ENCODE assay signal across 17 cellular contexts in the genomic region with DNA sequence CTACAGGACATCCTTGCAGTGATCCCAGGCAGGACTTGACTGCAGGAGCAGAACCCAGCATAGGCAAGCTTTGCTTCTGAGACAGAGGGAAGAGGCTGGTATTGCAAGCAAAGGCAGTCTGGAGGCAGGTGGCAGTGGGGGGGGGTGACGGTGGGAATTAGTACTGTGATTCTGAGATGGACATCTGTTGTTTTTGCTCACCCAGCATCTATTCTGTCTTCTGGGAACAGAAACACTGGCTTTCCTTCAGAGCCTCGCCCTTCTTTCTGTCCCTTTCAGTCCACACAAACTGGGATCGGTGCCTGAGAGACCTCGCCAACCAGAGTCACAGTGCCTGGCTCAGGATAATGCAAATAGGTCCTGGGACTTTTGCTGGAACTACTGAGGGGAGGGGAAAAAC. TPM values are rescaled to one million over a fixed set of nuclear protein-coding genes. Genes with fewer than 3 reads are reported as not detected.
A peak's percentile ranks its signal among the peaks of the same experiment; 100 is the strongest.
DNase-seq lines count a peak whose midpoint lies in the region; ATAC-seq and TF ChIP-seq lines count a peak whose summit lies in the region.
"Had no signal": no experiment of that assay in that cellular context is flagged by ENCODE, and none has a peak within 500 bp of the region (broad histone marks: within the 10 kb centered on the region; RNA-seq: fewer than 3 reads in every experiment).

No MANE protein-coding gene starts in this region.

- POLR2A ChIA-PET in CD4-positive, alpha-beta T cell (lab: Charles Lee) = no interaction called here

- peaks cover 96% of the 10 kb centered on the region for H3K36me3 Mint-ChIP-seq in CD4-positive, alpha-beta T cell (ENCODE audit: low read depth)

- 91% methylated on average over 4 of the region's 4 CpGs for WGBS in ectodermal cell, 2 experiments

- H3K27ac Mint-ChIP-seq in CD4-positive, alpha-beta T cell = no peak overlapping the region
- H3K27ac Mint-ChIP-seq: activated CD8-positive, alpha-beta memory T cell treated with anti-CD3 and anti-CD28 coated beads, Interleukin-2, amount 10 ng/mL, durations not matched to agents 7 days and 5 days; activated naive CD4-positive, alpha-beta T cell treated with anti-CD3 and anti-CD28 coated beads for 36 hours had no signal

- H3K4me1 Mint-ChIP-seq in CD4-positive, alpha-beta T cell (ENCODE audit: low read depth) = no peaks in the 10 kb centered on the region
- H3K4me1 Mint-ChIP-seq: CD4-positive, alpha-beta memory T cell had no signal

- no peak for TF ChIP-seq CTCF in right atrium auricular region (IDR thresholded peaks at IDR 0.05)
- TF ChIP-seq CTCF in CD4-positive, alpha-beta T cell (IDR thresholded peaks at IDR 0.05) = no peak

- H3K4me3 ChIP-seq in right atrium auricular region (no peak overlapping the region), ectodermal cell (ENCODE audit: insufficient read depth, low read depth, low read length) (no peak overlapping the region)
- H3K4me3 ChIP-seq: HAP-1, PC-9 had no signal

- H3K4me3 Mint-ChIP-seq in CD4-positive, alpha-beta T cell = no peak overlapping the region
- H3K4me3 Mint-ChIP-seq: activated CD8-positive, alpha-beta memory T cell treated with anti-CD3 and anti-CD28 coated beads, Interleukin-2, amount 10 ng/mL, durations not matched to agents 7 days and 5 days; activated naive CD4-positive, alpha-beta T cell treated with anti-CD3 and anti-CD28 coated beads for 36 hours; CD4-positive, alpha-beta memory T cell had no signal

- H3K27me3 ChIP-seq in right atrium auricular region = no peaks in the 10 kb centered on the region
- no peaks in the 10 kb centered on the region for H3K27me3 ChIP-seq in ectodermal cell (ENCODE audit: control insufficient read depth, insufficient read depth, low read length, poor library complexity, severe bottlenecking)
- H3K27me3 ChIP-seq in CD4-positive, alpha-beta T cell (ENCODE audit: control insufficient read depth, insufficient read depth, low read length) = no peaks in the 10 kb centered on the region
- H3K27me3 ChIP-seq: neutrophil had no signal

- peak; percentile 25 for ATAC-seq in Right ventricle myocardium superior (ENCODE audit: poor library complexity)
- no peak for ATAC-seq in HG03159 (IDR thresholded peaks at IDR 0.05; ENCODE audit: unreplicated experiment)
- no peak for ATAC-seq in CD4-positive, alpha-beta T cell (ENCODE audit: poor library complexity)
- ATAC-seq in HG03095 (IDR thresholded peaks at IDR 0.05; ENCODE audit: unreplicated experiment) = no peak
- ATAC-seq: activated CD8-positive, alpha-beta memory T cell treated with anti-CD3 and anti-CD28 coated beads, Interleukin-2, amount 10 ng/mL, durations not matched to agents 7 days and 5 days had no signal

- intact Hi-C loops in Right ventricle myocardium superior (cut with DNase I) = no loop called here
- intact Hi-C loops in CD4-positive, alpha-beta T cell (cut with DNase I, micrococcal nuclease) = no loop called here

- no peak overlapping the region for H3K27ac ChIP-seq in right atrium auricular region
- peak overlapping the region; percentile 36 for H3K27ac ChIP-seq in ectodermal cell (ENCODE audit: insufficient read depth, low read depth, low read length, poor library complexity, severe bottlenecking)
- no peak overlapping the region for H3K27ac ChIP-seq in CD4-positive, alpha-beta T cell (ENCODE audit: low read depth, low read length)
- H3K27ac ChIP-seq: neutrophil, PC-9 had no signal

- DNase-seq in Right ventricle myocardium superior (peak; percentile 58), right atrium auricular region (ENCODE audit: low spot score) (no peak), occipital lobe (lab: John Stamatoyannopoulos, UW) (peak; percentile 56)
- no peak for DNase-seq in activated CD4-positive, CD25-positive, alpha-beta regulatory T cell (lab: John Stamatoyannopoulos, UW)
- DNase-seq in CD4-positive, alpha-beta T cell = no peak
- DNase-seq: activated CD8-positive, alpha-beta memory T cell treated with anti-CD3 and anti-CD28 coated beads, Interleukin-2, amount 10 ng/mL, durations not matched to agents 7 days and 5 days; activated naive CD4-positive, alpha-beta T cell treated with anti-CD3 and anti-CD28 coated beads for 36 hours; CD4-positive, alpha-beta memory T cell; mesenchymal stem cell; NCI-H1048; stimulated activated CD4-positive, alpha-beta T cell treated with anti-CD3 and anti-CD28 coated beads, Interleukin-12 subunit alpha, Interleukin-12 subunit beta, amount 100 ng/mL, for 4 hours had no signal

- no peaks in the 10 kb centered on the region for H3K9me3 ChIP-seq in right atrium auricular region
- no peaks in the 10 kb centered on the region for H3K9me3 ChIP-seq in ectodermal cell (ENCODE audit: control insufficient read depth, low read length)
- H3K9me3 ChIP-seq in CD4-positive, alpha-beta T cell (ENCODE audit: control insufficient read depth, low read length) = no peaks in the 10 kb centered on the region
- H3K9me3 ChIP-seq: HAP-1, neutrophil had no signal

- H3K9me3 Mint-ChIP-seq in CD4-positive, alpha-beta T cell = no peaks in the 10 kb centered on the region
- H3K9me3 Mint-ChIP-seq: activated naive CD4-positive, alpha-beta T cell treated with anti-CD3 and anti-CD28 coated beads for 36 hours; CD4-positive, alpha-beta memory T cell had no signal

- H3K36me3 ChIP-seq in right atrium auricular region (peaks cover 63% of the 10 kb centered on the region), ectodermal cell (ENCODE audit: control insufficient read depth, insufficient read depth, low read length) (peaks cover 28% of the 10 kb centered on the region)

- H3K27me3 Mint-ChIP-seq in CD4-positive, alpha-beta T cell = no peaks in the 10 kb centered on the region
- H3K27me3 Mint-ChIP-seq: activated CD8-positive, alpha-beta memory T cell treated with anti-CD3 and anti-CD28 coated beads, Interleukin-2, amount 10 ng/mL, durations not matched to agents 7 days and 5 days; CD4-positive, alpha-beta memory T cell had no signal

- CTCF ChIA-PET in CD4-positive, alpha-beta T cell (lab: Charles Lee) = no interaction called here

- peaks cover 0 to 26% of the 10 kb centered on the region in 2 donors for H3K4me1 ChIP-seq in right atrium auricular region
- H3K4me1 ChIP-seq in ectodermal cell (ENCODE audit: control insufficient read depth, insufficient read depth, low read length) = peaks cover 8% of the 10 kb centered on the region
- H3K4me1 ChIP-seq: HAP-1 had no signal

RNA-seq across cellular contexts. Expression of gene RASL10A, which starts 31.2 kb away (rescaled TPM):
- total RNA-seq in Right ventricle myocardium superior (1.3 TPM), right atrium auricular region (1 to 10 TPM; 1.1 to 1.8 TPM), occipital lobe (15.0 TPM)
- polyA plus RNA-seq in ectodermal cell (2013, experiment 1 of 4) = not detected
- polyA plus RNA-seq in ectodermal cell (2013, experiment 2 of 4) = 0.21 TPM
- 0.43 TPM for polyA plus RNA-seq in ectodermal cell (2013, experiment 3 of 4)
- 0.24 TPM for polyA plus RNA-seq in ectodermal cell (2013, experiment 4 of 4)
- total RNA-seq in CD4-positive, alpha-beta T cell = under 1 TPM; 0.30 to 0.36 TPM
- total RNA-seq: activated naive CD4-positive, alpha-beta T cell treated with anti-CD3 and anti-CD28 coated beads for 36 hours; PC-9 had no signal
- polyA plus RNA-seq: CD4-positive, alpha-beta memory T cell had no signal

RNA-seq across cellular contexts. Expression of gene GAS2L1, which starts 40.2 kb away (rescaled TPM):
- total RNA-seq in Right ventricle myocardium superior (24.4 TPM), right atrium auricular region (10 to 100 TPM; 19.4 to 28.0 TPM), occipital lobe (7.3 TPM)
- 5.7 TPM for polyA plus RNA-seq in ectodermal cell (2013, experiment 1 of 4)
- 5.2 TPM for polyA plus RNA-seq in ectodermal cell (2013, experiment 2 of 4)
- polyA plus RNA-seq in ectodermal cell (2013, experiment 3 of 4) = 6.8 TPM
- polyA plus RNA-seq in ectodermal cell (2013, experiment 4 of 4) = 6.7 TPM
- under 1 TPM; 0.28 to 0.77 TPM for total RNA-seq in CD4-positive, alpha-beta T cell

RNA-seq across cellular contexts. Expression of gene AP1B1, which starts 41.7 kb away (rescaled TPM):
- 25.6 TPM for total RNA-seq in Right ventricle myocardium superior
- 10 to 100 TPM; 31.4 to 46.2 TPM for total RNA-seq in right atrium auricular region
- 74.3 TPM for polyA plus RNA-seq in ectodermal cell (2013, experiment 1 of 4)
- 73.9 TPM for polyA plus RNA-seq in ectodermal cell (2013, experiment 2 of 4)
- 48.6 TPM for polyA plus RNA-seq in ectodermal cell (2013, experiment 3 of 4)
- 53.1 TPM for polyA plus RNA-seq in ectodermal cell (2013, experiment 4 of 4)
- total RNA-seq in occipital lobe = 37.1 TPM
- total RNA-seq in CD4-positive, alpha-beta T cell = 10 to 100 TPM; 25.6 to 26.4 TPM

Comparison
In these comparisons a context has a peak if more than half of its experiments do, and no peak if none do; other contexts are left out.
1. DNase-seq: peak in Right ventricle myocardium superior (single experiment) and occipital lobe (single experiment); none in right atrium auricular region (single experiment), activated CD4-positive, CD25-positive, alpha-beta regulatory T cell (0 of 4) and CD4-positive, alpha-beta T cell (0 of 10).